In genomic region chr20:46559001-46559400, GRCh38 we compare ENCODE assay signal across 19 cellular contexts. TPM values are rescaled to one million over a fixed set of nuclear protein-coding genes. Genes with fewer than 3 reads are reported as not detected.
"Had no signal": no experiment of that assay in that cellular context is flagged by ENCODE, and none has a peak within 500 bp of the region (broad histone marks: within the 10 kb centered on the region; RNA-seq: fewer than 3 reads in every experiment).

No MANE protein-coding gene starts in this region.

- H3K4me1 Mint-ChIP-seq: mesothelial cell of epicardium had no signal

- H3K9me3 ChIP-seq: esophagus squamous epithelium, tibial nerve, uterus had no signal

- H3K9me3 Mint-ChIP-seq: activated CD4-positive, alpha-beta T cell treated with anti-CD3 and anti-CD28 coated beads, Interleukin-2, amount 10 ng/mL, durations not matched to agents 7 days and 5 days; activated naive CD4-positive, alpha-beta T cell treated with anti-CD3 and anti-CD28 coated beads, Interleukin-2, amount 10 ng/mL, durations not matched to agents 7 days and 5 days; activated T-helper 2 cell treated with anti-CD3 and anti-CD28 coated beads, Interferon-gamma antibody, Interleukin-2, Interleukin-4, amounts not matched to agents 10 μg/mL and 5 μg/mL and 100 μg/mL, durations not matched to agents 14 hours and 24 hours and 36 hours; immature natural killer cell; mesothelial cell of epicardium; neural crest cell; T-helper 2 cell treated with Interferon-gamma antibody and Interleukin-4, amounts not matched to agents 5 μg/mL and 100 μg/mL, for 36 hours had no signal

- H3K27me3 ChIP-seq: tibial nerve, uterus had no signal

- H3K36me3 Mint-ChIP-seq: activated naive CD4-positive, alpha-beta T cell treated with anti-CD3 and anti-CD28 coated beads, Interleukin-2, amount 10 ng/mL, durations not matched to agents 7 days and 5 days; immature natural killer cell; mesothelial cell of epicardium had no signal

- DNase-seq: activated CD4-positive, alpha-beta T cell treated with anti-CD3 and anti-CD28 coated beads, Interleukin-2, amount 10 ng/mL, durations not matched to agents 7 days and 5 days; activated CD4-positive, CD25-positive, alpha-beta regulatory T cell; activated naive CD4-positive, alpha-beta T cell treated with anti-CD3 and anti-CD28 coated beads, Interleukin-2, amount 10 ng/mL, durations not matched to agents 7 days and 5 days; activated T-cell treated with anti-CD3 and anti-CD28 coated beads for 4 hours; effector CD4-positive, alpha-beta T cell; esophagus squamous epithelium; immature natural killer cell; stimulated activated naive CD4-positive, alpha-beta T cell had no signal

- H3K36me3 ChIP-seq: esophagus squamous epithelium, tibial nerve, uterus had no signal

- H3K27ac ChIP-seq: esophagus squamous epithelium, parathyroid adenoma, uterus had no signal

- H3K4me3 Mint-ChIP-seq: activated CD4-positive, alpha-beta T cell treated with anti-CD3 and anti-CD28 coated beads, Interleukin-2, amount 10 ng/mL, durations not matched to agents 7 days and 5 days; activated naive CD4-positive, alpha-beta T cell treated with anti-CD3 and anti-CD28 coated beads, Interleukin-2, amount 10 ng/mL, durations not matched to agents 7 days and 5 days; immature natural killer cell; mesothelial cell of epicardium; neural crest cell; T-helper 2 cell treated with Interferon-gamma antibody and Interleukin-4, amounts not matched to agents 5 μg/mL and 100 μg/mL, for 36 hours had no signal

- H3K4me3 ChIP-seq: esophagus squamous epithelium, skin epidermis, tibial nerve, uterus had no signal

- H3K27ac Mint-ChIP-seq: activated CD4-positive, alpha-beta T cell treated with anti-CD3 and anti-CD28 coated beads, Interleukin-2, amount 10 ng/mL, durations not matched to agents 7 days and 5 days; activated naive CD4-positive, alpha-beta T cell treated with anti-CD3 and anti-CD28 coated beads, Interleukin-2, amount 10 ng/mL, durations not matched to agents 7 days and 5 days; immature natural killer cell; mesothelial cell of epicardium; T-helper 2 cell treated with Interferon-gamma antibody and Interleukin-4, amounts not matched to agents 5 μg/mL and 100 μg/mL, for 36 hours had no signal

RNA-seq across cellular contexts. Expression of gene OCSTAMP, which starts 8.5 kb away (rescaled TPM):
- total RNA-seq: activated CD4-positive, alpha-beta T cell treated with anti-CD3 and anti-CD28 coated beads, Interleukin-2, amount 10 ng/mL, durations not matched to agents 7 days and 5 days; activated T-helper 2 cell treated with anti-CD3 and anti-CD28 coated beads, Interferon-gamma antibody, Interleukin-2, Interleukin-4, amounts not matched to agents 10 μg/mL and 5 μg/mL and 100 μg/mL, durations not matched to agents 14 hours and 24 hours and 36 hours; cardiac septum; esophagus squamous epithelium; lower leg skin; mesothelial cell of epicardium; subcutaneous adipose tissue; tibial nerve; uterus had no signal
- polyA plus RNA-seq: immature natural killer cell had no signal
